ENCODE assay signal across 1 cellular context in genomic region chr2:42103829-42104228, GRCh38.
TF ChIP-seq lines count a peak whose summit lies in the region.

No MANE protein-coding gene starts in this region.

TF ChIP-seq in GM23338, 12 proteins besides CTCF, POLR2A, EP300 and RAD21 (continued from another document):
- TF ChIP-seq ZNF462 (CRISPR knock-in tag; IDR thresholded peaks at IDR 0.05) (no peak), EZH2phosphoT487 (IDR thresholded peaks at IDR 0.05; ENCODE audit: unreplicated experiment) (no peak), CREB1 (CRISPR knock-in tag; IDR thresholded peaks at IDR 0.05; ENCODE audit: low read depth) (no peak), ZNF331 (CRISPR knock-in tag; IDR thresholded peaks at IDR 0.05; ENCODE audit: low read depth) (no peak), REST (IDR thresholded peaks at IDR 0.05; ENCODE audit: unreplicated experiment) (no peak), EZH2 (IDR thresholded peaks at IDR 0.05; ENCODE audit: low read depth, unreplicated experiment) (no peak), ZNF114 (CRISPR knock-in tag; IDR thresholded peaks at IDR 0.05) (no peak), STAT1 (IDR thresholded peaks at IDR 0.05; ENCODE audit: unreplicated experiment) (no peak), JUNB (IDR thresholded peaks at IDR 0.05; ENCODE audit: unreplicated experiment) (no peak), NANOG (IDR thresholded peaks at IDR 0.05; ENCODE audit: borderline replicate concordance) (no peak)
TF ChIP-seq in GM23338: peak in this region for 0.
